Comparison of ENCODE assay signal across 16 cellular contexts in genomic region chr5:106862450-106863193, GRCh38.
DNase-seq lines count a peak whose midpoint lies in the region; ATAC-seq and TF ChIP-seq lines count a peak whose summit lies in the region.
"Had no signal": no experiment of that assay in that cellular context is flagged by ENCODE, and none has a peak within 500 bp of the region (broad histone marks: within the 10 kb centered on the region; RNA-seq: fewer than 3 reads in every experiment).

No MANE protein-coding gene starts in this region.

- H3K4me1 Mint-ChIP-seq in activated T-cell treated with anti-CD3 and anti-CD28 coated beads, Interleukin-2, amount 50 U/mL, for 72 hours (ENCODE audit: low read depth) = peaks cover 4% of the 10 kb centered on the region
- H3K4me1 Mint-ChIP-seq in activated CD4-positive, alpha-beta memory T cell treated with anti-CD3 and anti-CD28 coated beads, Interleukin-2, amount 10 ng/mL, durations not matched to agents 7 days and 5 days = no peaks in the 10 kb centered on the region

- no peak for ATAC-seq in activated T-cell treated with anti-CD3 and anti-CD28 coated beads, Interleukin-2, amount 50 U/mL, for 72 hours (replicated peaks in 1 of 2)
- ATAC-seq: effector memory CD8-positive, alpha-beta T cell; stimulated activated naive CD8-positive, alpha-beta T cell treated with anti-CD3 and anti-CD28 coated beads, Interleukin-15, Interleukin-2, amounts not matched to agents 100 U/mL and 50 U/mL, for 24 hours had no signal

- H3K36me3 ChIP-seq in HEK293 (ENCODE audit: control insufficient read depth in 2 of 2, insufficient read depth in 1 of 2, low read length in 2 of 2) = no peaks in the 10 kb centered on the region

- CTCF ChIA-PET in HEK293 (lab: Yijun Ruan, JAX) = interaction anchor here (1.2 kb wide), 1 partner anchor 386 kb away, joined by 4 read pairs; no protein-coding TSS in a partner anchor
- CTCF ChIA-PET in activated CD4-positive, alpha-beta memory T cell treated with anti-CD3 and anti-CD28 coated beads, Interleukin-2, amount 10 ng/mL, durations not matched to agents 7 days and 5 days (lab: Charles Lee) = no interaction called here

- H3K9me3 Mint-ChIP-seq in activated T-cell treated with anti-CD3 and anti-CD28 coated beads, Interleukin-2, amount 50 U/mL, for 72 hours = peaks cover 2 to 3% of the 10 kb centered on the region in 2 donors
- H3K9me3 Mint-ChIP-seq in activated CD4-positive, alpha-beta memory T cell treated with anti-CD3 and anti-CD28 coated beads, Interleukin-2, amount 10 ng/mL, durations not matched to agents 7 days and 5 days = peaks cover 2% of the 10 kb centered on the region
- H3K9me3 Mint-ChIP-seq: effector memory CD8-positive, alpha-beta T cell; nephron had no signal

- no peak for TF ChIP-seq CTCF in AG09319 (IDR thresholded peaks at IDR 0.05; ENCODE audit: low read depth, low read length)
- no peak for TF ChIP-seq CTCF in HEK293 (tag by site-specific recombination; IDR thresholded peaks at IDR 0.05)
- no peak for TF ChIP-seq CTCF in fibroblast of the aortic adventitia (IDR thresholded peaks at IDR 0.05; ENCODE audit: insufficient read depth, low read length)

- no peak overlapping the region for H3K27ac ChIP-seq in HEK293 (ENCODE audit: extremely low read depth, low read depth, low read length)
- H3K27ac ChIP-seq: C4-2B had no signal

- no peak overlapping the region for H3K27ac Mint-ChIP-seq in activated T-cell treated with anti-CD3 and anti-CD28 coated beads, Interleukin-2, amount 50 U/mL, for 72 hours
- H3K27ac Mint-ChIP-seq in activated CD4-positive, alpha-beta memory T cell treated with anti-CD3 and anti-CD28 coated beads, Interleukin-2, amount 10 ng/mL, durations not matched to agents 7 days and 5 days = no peak overlapping the region
- H3K27ac Mint-ChIP-seq: effector memory CD8-positive, alpha-beta T cell had no signal

- peaks cover 6% of the 10 kb centered on the region for H3K4me1 ChIP-seq in HEK293 (ENCODE audit: control insufficient read depth, insufficient read depth, low read length)

- no peaks in the 10 kb centered on the region for H3K27me3 Mint-ChIP-seq in activated T-cell treated with anti-CD3 and anti-CD28 coated beads, Interleukin-2, amount 50 U/mL, for 72 hours (ENCODE audit: low read depth)
- H3K27me3 Mint-ChIP-seq in activated CD4-positive, alpha-beta memory T cell treated with anti-CD3 and anti-CD28 coated beads, Interleukin-2, amount 10 ng/mL, durations not matched to agents 7 days and 5 days = no peaks in the 10 kb centered on the region

- DNase-seq in AG09319 (ENCODE audit: extremely low read depth, low read depth) (peak; percentile 15), RPMI8226 (peak; percentile 38), fibroblast of the aortic adventitia (ENCODE audit: low read depth) (peak; percentile 29), Ammon's horn (ENCODE audit: low spot score) (no peak), anterior cingulate cortex (lab: John Stamatoyannopoulos, UW) (no peak)
- no peak for DNase-seq in activated T-cell treated with anti-CD3 and anti-CD28 coated beads, Interleukin-2, amount 50 U/mL, for 72 hours
- no peak for DNase-seq in activated CD4-positive, alpha-beta memory T cell treated with anti-CD3 and anti-CD28 coated beads, Interleukin-2, amount 10 ng/mL, durations not matched to agents 7 days and 5 days
- DNase-seq: activated CD4-positive, alpha-beta T cell treated with anti-CD3 and anti-CD28 coated beads for 1 hour; activated naive CD4-positive, alpha-beta T cell treated with anti-CD3 and anti-CD28 coated beads, Interleukin-2, amount 50 U/mL, for 16 hours; effector memory CD8-positive, alpha-beta T cell; NCI-H1436; Right ventricle myocardium superior; stimulated activated naive CD8-positive, alpha-beta T cell treated with anti-CD3 and anti-CD28 coated beads, Interleukin-15, Interleukin-2, amounts not matched to agents 100 U/mL and 50 U/mL, for 24 hours had no signal

- no peaks in the 10 kb centered on the region for H3K9me3 ChIP-seq in HEK293 (ENCODE audit: control insufficient read depth, insufficient read depth, low read depth, low read length)

- no peaks in the 10 kb centered on the region for H3K36me3 Mint-ChIP-seq in activated T-cell treated with anti-CD3 and anti-CD28 coated beads, Interleukin-2, amount 50 U/mL, for 72 hours (ENCODE audit: insufficient read depth in 2 of 2)
- no peaks in the 10 kb centered on the region for H3K36me3 Mint-ChIP-seq in activated CD4-positive, alpha-beta memory T cell treated with anti-CD3 and anti-CD28 coated beads, Interleukin-2, amount 10 ng/mL, durations not matched to agents 7 days and 5 days (ENCODE audit: low read depth)

- POLR2A ChIA-PET in HEK293 (lab: Yijun Ruan, JAX) = no interaction called here
- POLR2A ChIA-PET in activated CD4-positive, alpha-beta memory T cell treated with anti-CD3 and anti-CD28 coated beads, Interleukin-2, amount 10 ng/mL, durations not matched to agents 7 days and 5 days (lab: Charles Lee) = no interaction called here

- H3K4me3 ChIP-seq in HEK293 (ENCODE audit: low read depth, low read length) = no peak overlapping the region
- no peak overlapping the region for H3K4me3 ChIP-seq in fibroblast of the aortic adventitia (ENCODE audit: low read depth, low read length)

- no peak overlapping the region for H3K4me3 Mint-ChIP-seq in activated T-cell treated with anti-CD3 and anti-CD28 coated beads, Interleukin-2, amount 50 U/mL, for 72 hours
- H3K4me3 Mint-ChIP-seq in activated CD4-positive, alpha-beta memory T cell treated with anti-CD3 and anti-CD28 coated beads, Interleukin-2, amount 10 ng/mL, durations not matched to agents 7 days and 5 days = no peak overlapping the region
- H3K4me3 Mint-ChIP-seq: effector memory CD8-positive, alpha-beta T cell; nephron had no signal

TF ChIP-seq in HEK293, 187 proteins besides CTCF, POLR2A, EP300 and RAD21:
- peak; percentile 68; the same call in 1 of the 2 replicates for TF ChIP-seq ZNF660 (tag by site-specific recombination; IDR thresholded peaks at IDR 0.05)
- TF ChIP-seq ZNF335 (tag by site-specific recombination; conservative IDR thresholded peaks at IDR 0.05) = peak; percentile 54
- TF ChIP-seq MZF1 (tag by site-specific recombination; IDR thresholded peaks at IDR 0.05; ENCODE audit: borderline replicate concordance) = no peak

Comparison
In these comparisons a context has a peak if more than half of its experiments do, and no peak if none do; other contexts are left out.
1. DNase-seq: peak in AG09319 (single experiment), RPMI8226 (single experiment) and fibroblast of the aortic adventitia (single experiment); none in Ammon's horn (single experiment), activated T-cell treated with anti-CD3 and anti-CD28 coated beads, Interleukin-2, amount 50 U/mL, for 72 hours (0 of 2), activated CD4-positive, alpha-beta memory T cell treated with anti-CD3 and anti-CD28 coated beads, Interleukin-2, amount 10 ng/mL, durations not matched to agents 7 days and 5 days (single experiment) and anterior cingulate cortex (0 of 58).